ENCODE assay signal across 19 cellular contexts in genomic region chr11:75840560-75840959, GRCh38. TPM values are rescaled to one million over a fixed set of nuclear protein-coding genes. Genes with fewer than 3 reads are reported as not detected.
DNase-seq lines count a peak whose midpoint lies in the region; ATAC-seq and TF ChIP-seq lines count a peak whose summit lies in the region.
"Had no signal": no experiment of that assay in that cellular context is flagged by ENCODE, and none has a peak within 500 bp of the region (broad histone marks: within the 10 kb centered on the region; RNA-seq: fewer than 3 reads in every experiment).

No MANE protein-coding gene starts in this region.

- no peaks in the 10 kb centered on the region for H3K9me2 ChIP-seq in GM23338 (ENCODE audit: insufficient read depth)
- no peaks in the 10 kb centered on the region for H3K9me2 ChIP-seq in PC-3 (replicated peaks; ENCODE audit: low read length)

- H2AFZ ChIP-seq in GM23338, result no peak overlapping the region
- H2AFZ ChIP-seq in PC-3 (ENCODE audit: low read length), result no peak overlapping the region

- POLR2A ChIA-PET in PC-3 (lab: Charles Lee; ENCODE audit: unreplicated experiment), result no interaction called here

- H3K27ac ChIP-seq in GM23338 (ENCODE audit: low read depth), result no peak overlapping the region
- peak overlapping the region; percentile 17; the same call in 1 of the 2 replicates for H3K27ac ChIP-seq in PC-3 (ENCODE audit: low read length)
- peak overlapping the region; percentile 14 to 31 for H3K27ac ChIP-seq in left lung
- H3K27ac ChIP-seq: Peyer's patch had no signal

- no peak for ATAC-seq in GM23338
- ATAC-seq in PC-3, result no peak
- peak; percentile 77 for ATAC-seq in left lung
- ATAC-seq in stimulated activated memory B cell treated with anti-CD40 and anti-IgM and Interleukin-4, amounts not matched to agents 10 μg/mL and 1 μg/mL and 100 μg/mL, for 72 hours, result no peak
- no peak for ATAC-seq in HG03460 (IDR thresholded peaks at IDR 0.05; ENCODE audit: unreplicated experiment)

- CTCF ChIA-PET in PC-3 (lab: Charles Lee), result no interaction called here

- H3K36me3 Mint-ChIP-seq in GM23338 (ENCODE audit: low read depth), result no peaks in the 10 kb centered on the region; the same call in 2 of the 3 replicates
- H3K36me3 Mint-ChIP-seq in stimulated activated memory B cell treated with anti-CD40 and anti-IgM and Interleukin-4, amounts not matched to agents 10 μg/mL and 1 μg/mL and 100 μg/mL, for 72 hours, result peaks cover 49% of the 10 kb centered on the region

- peaks cover 9% of the 10 kb centered on the region; the same call in 1 of the 2 replicates for H4K20me1 ChIP-seq in GM23338 (replicated peaks; ENCODE audit: insufficient read depth)
- H4K20me1 ChIP-seq in PC-3 (ENCODE audit: low read length), result no peaks in the 10 kb centered on the region

- H3K27ac Mint-ChIP-seq in GM23338, result peak overlapping the region; percentile 1; the same call in 1 of the 2 replicates
- peak overlapping the region; percentile 43 for H3K27ac Mint-ChIP-seq in stimulated activated memory B cell treated with anti-CD40 and anti-IgM and Interleukin-4, amounts not matched to agents 10 μg/mL and 1 μg/mL and 100 μg/mL, for 72 hours
- H3K27ac Mint-ChIP-seq: HFFc6 had no signal

- TF ChIP-seq CTCF in GM23338 (conservative IDR thresholded peaks at IDR 0.05; ENCODE audit: low read depth in 2 of 2) (no peak), PC-3 (conservative IDR thresholded peaks at IDR 0.05; ENCODE audit: low read depth, low read length) (no peak), left lung (IDR thresholded peaks at IDR 0.05) (no peak)

- H3F3A ChIP-seq in GM23338 (replicated peaks; ENCODE audit: low read depth) (no peaks in the 10 kb centered on the region), PC-3 (ENCODE audit: low read length, unreplicated experiment) (no peaks in the 10 kb centered on the region)

- H3K4me1 ChIP-seq in GM23338 (ENCODE audit: insufficient read depth) (peaks cover 10% of the 10 kb centered on the region; the same call in 1 of the 2 replicates), PC-3 (ENCODE audit: insufficient read depth, low read length) (peaks cover 21% of the 10 kb centered on the region), left lung (peaks cover 5 to 32% of the 10 kb centered on the region in 2 donors)
- H3K4me1 ChIP-seq: Peyer's patch had no signal

- no peaks in the 10 kb centered on the region for H3K9me3 Mint-ChIP-seq in GM23338
- H3K9me3 Mint-ChIP-seq in stimulated activated memory B cell treated with anti-CD40 and anti-IgM and Interleukin-4, amounts not matched to agents 10 μg/mL and 1 μg/mL and 100 μg/mL, for 72 hours, result peaks cover 2% of the 10 kb centered on the region
- H3K9me3 Mint-ChIP-seq: HFFc6 had no signal

- no peak for DNase-seq in GM23338 (ENCODE audit: low spot score)
- DNase-seq in PC-3, result no peak
- no peak for DNase-seq in left lung
- DNase-seq in epidermal melanocyte (ENCODE audit: insufficient read length, low spot score), result no peak
- DNase-seq in hepatic stellate cell (ENCODE audit: low spot score), result no peak
- no peak for DNase-seq in SKM-1 treated with dmso at 0.1 percent for 144 hours (lab: John Stamatoyannopoulos, UW; ENCODE audit: unreplicated experiment)
- DNase-seq: DMS 273 treated with DMSO at 0.1 percent for 48 hours, GF-D8, GOT3, HFFc6, KG1, NCI-H1092, NCI-H2081 treated with DMSO at 0.1 percent for 48 hours, NCI-H510A treated with DMSO at 0.1 percent for 48 hours, Peyer's patch, Right ventricle myocardium superior had no signal

- H3K9ac ChIP-seq in PC-3 (ENCODE audit: low read length), result no peak overlapping the region

- H3K4me3 ChIP-seq in GM23338 (no peak overlapping the region), PC-3 (ENCODE audit: low read length) (no peak overlapping the region), left lung (no peak overlapping the region)
- H3K4me3 ChIP-seq: Peyer's patch had no signal

- H3K36me3 ChIP-seq in GM23338 (ENCODE audit: insufficient read depth), result no peaks in the 10 kb centered on the region
- H3K36me3 ChIP-seq in PC-3 (ENCODE audit: low read depth, low read length), result no peaks in the 10 kb centered on the region
- H3K36me3 ChIP-seq in left lung, result peaks cover 0 to 5% of the 10 kb centered on the region in 2 donors
- H3K36me3 ChIP-seq: Peyer's patch had no signal

- H3K27me3 ChIP-seq in GM23338 (ENCODE audit: insufficient read depth) (no peaks in the 10 kb centered on the region), PC-3 (ENCODE audit: low read length) (no peaks in the 10 kb centered on the region), left lung (no peaks in the 10 kb centered on the region)
- H3K27me3 ChIP-seq: Peyer's patch had no signal

- H3K4me2 ChIP-seq in GM23338 (no peak overlapping the region), PC-3 (ENCODE audit: low read length) (peak overlapping the region; percentile 7; the same call in 1 of the 2 replicates)

- no TSS peak for BruUV-seq in PC-3 (replicated peaks; lab: Mats Ljungman, UMichigan)

- H3K4me1 Mint-ChIP-seq in GM23338, result peaks cover 11% of the 10 kb centered on the region; the same call in 2 of the 3 replicates
- peaks cover 87% of the 10 kb centered on the region for H3K4me1 Mint-ChIP-seq in stimulated activated memory B cell treated with anti-CD40 and anti-IgM and Interleukin-4, amounts not matched to agents 10 μg/mL and 1 μg/mL and 100 μg/mL, for 72 hours

- H3K4me3 Mint-ChIP-seq in GM23338, result no peak overlapping the region
- H3K4me3 Mint-ChIP-seq in stimulated activated memory B cell treated with anti-CD40 and anti-IgM and Interleukin-4, amounts not matched to agents 10 μg/mL and 1 μg/mL and 100 μg/mL, for 72 hours, result no peak overlapping the region
- H3K4me3 Mint-ChIP-seq: CD14-positive monocyte, HFFc6 had no signal

- H3K79me2 ChIP-seq in GM23338 (replicated peaks; ENCODE audit: insufficient read depth) (peaks cover 29% of the 10 kb centered on the region), PC-3 (ENCODE audit: low read length) (peaks cover 9% of the 10 kb centered on the region)

- H3K9me3 ChIP-seq in PC-3 (ENCODE audit: low read length) (no peaks in the 10 kb centered on the region), left lung (no peaks in the 10 kb centered on the region)
- H3K9me3 ChIP-seq: Peyer's patch had no signal

- intact Hi-C loops in PC-3 (cut with micrococcal nuclease), result no loop called here
- intact Hi-C loops in left lung (cut with DNase I), result no loop called here

- no peaks in the 10 kb centered on the region for H3K27me3 Mint-ChIP-seq in GM23338 (ENCODE audit: insufficient read depth, low read depth, poor library complexity)
- no peaks in the 10 kb centered on the region for H3K27me3 Mint-ChIP-seq in stimulated activated memory B cell treated with anti-CD40 and anti-IgM and Interleukin-4, amounts not matched to agents 10 μg/mL and 1 μg/mL and 100 μg/mL, for 72 hours

TF ChIP-seq in GM23338, 12 proteins besides CTCF, POLR2A, EP300 and RAD21 (continues in another document):
- TF ChIP-seq CREB1 (CRISPR knock-in tag; IDR thresholded peaks at IDR 0.05; ENCODE audit: low read depth), result no peak
- TF ChIP-seq EZH2phosphoT487 (IDR thresholded peaks at IDR 0.05; ENCODE audit: unreplicated experiment), result no peak
- TF ChIP-seq NANOG (IDR thresholded peaks at IDR 0.05; ENCODE audit: borderline replicate concordance), result no peak
- no peak for TF ChIP-seq POLR2AphosphoS5 (IDR thresholded peaks at IDR 0.05; ENCODE audit: low read depth)

RNA-seq across cellular contexts. Expression of gene UVRAG, which starts 25.6 kb away (rescaled TPM):
- total RNA-seq in GM23338 (2014; rRNA removed; shearing (Covaris generic)), result 11.4 and 15.3 TPM in 2 replicates
- polyA plus RNA-seq in GM23338 (2016; fragmentation: Nextera tagmentation; extraction: Ambion mirVana), result 15.4 and 17.4 TPM in 2 replicates
- total RNA-seq in PC-3 (2014; rRNA removed), result 13.0 and 14.9 TPM in 2 replicates
- total RNA-seq in left lung, result 10 to 100 TPM; 29.6 to 36.0 TPM
